ENCODE assay signal across 27 cellular contexts in genomic region chr12:52568111-52568510, GRCh38. TPM values are rescaled to one million over a fixed set of nuclear protein-coding genes. Genes with fewer than 3 reads are reported as not detected.
"Had no signal": no experiment of that assay in that cellular context is flagged by ENCODE, and none has a peak within 500 bp of the region (broad histone marks: within the 10 kb centered on the region; RNA-seq: fewer than 3 reads in every experiment).

No MANE protein-coding gene starts in this region.

- H3K4me3 ChIP-seq: breast epithelium had no signal

- H3K9me3 ChIP-seq: breast epithelium had no signal

- H3K4me1 Mint-ChIP-seq: activated B cell treated with CpG ODN at 0.5 μM for 24 hours; activated CD4-positive, alpha-beta T cell treated with anti-CD3 and anti-CD28 coated beads, Interleukin-2, amount 10 ng/mL, durations not matched to agents 24 days and 14 days; activated CD8-positive, alpha-beta memory T cell treated with anti-CD3 and anti-CD28 coated beads, Interleukin-2, amount 10 ng/mL, durations not matched to agents 7 days and 5 days had no signal

- H3K4me1 ChIP-seq: breast epithelium had no signal

- H3K27ac ChIP-seq: breast epithelium had no signal

- H3K36me3 ChIP-seq: breast epithelium had no signal

- ATAC-seq: activated CD8-positive, alpha-beta memory T cell treated with anti-CD3 and anti-CD28 coated beads, Interleukin-2, amount 10 ng/mL, durations not matched to agents 7 days and 5 days; T-cell had no signal

- H3K27ac Mint-ChIP-seq: activated B cell treated with CpG ODN at 0.5 μM for 24 hours; activated CD4-positive, alpha-beta T cell treated with anti-CD3 and anti-CD28 coated beads, Interleukin-2, amount 10 ng/mL, durations not matched to agents 24 days and 14 days; activated CD8-positive, alpha-beta memory T cell treated with anti-CD3 and anti-CD28 coated beads, Interleukin-2, amount 10 ng/mL, durations not matched to agents 7 days and 5 days; activated naive CD4-positive, alpha-beta T cell treated with anti-CD3 and anti-CD28 coated beads for 36 hours; activated T-cell treated with anti-CD3 and anti-CD28 coated beads, Interleukin-2, amount 50 U/mL, for 24 hours; IgD-negative memory B cell; T-cell had no signal

- DNase-seq: activated B cell treated with CpG ODN at 0.5 μM for 24 hours; activated CD4-positive, alpha-beta T cell treated with anti-CD3 and anti-CD28 coated beads for 1 hour; activated CD4-positive, alpha-beta T cell treated with anti-CD3 and anti-CD28 coated beads, Interleukin-2, amount 10 ng/mL, durations not matched to agents 24 days and 14 days; activated CD4-positive, alpha-beta T cell treated with anti-CD3 and anti-CD28 coated beads, Interleukin-2, amount 50 U/mL, for 48 hours; activated CD8-positive, alpha-beta memory T cell treated with anti-CD3 and anti-CD28 coated beads, Interleukin-2, amount 10 ng/mL, durations not matched to agents 7 days and 5 days; activated gamma-delta T cell; activated naive CD4-positive, alpha-beta T cell treated with anti-CD3 and anti-CD28 coated beads for 36 hours; activated T-cell treated with anti-CD3 and anti-CD28 coated beads, Interleukin-2, amount 50 U/mL, for 24 hours; aorta; KG1; NCI-H1092 treated with DMSO at 0.1 percent for 48 hours; NCI-H1436 treated with DMSO at 0.1 percent for 48 hours; NCI-H187; NCI-H2171; NCI-H2227 treated with DMSO at 0.1 percent for 48 hours; NCI-H446 treated with DMSO at 0.1 percent for 48 hours; NCI-H526; NCI-H82; SIG-M5; T-cell; T-helper 2 cell; T1000 had no signal

- H3K9me3 Mint-ChIP-seq: activated B cell treated with CpG ODN at 0.5 μM for 24 hours; activated CD4-positive, alpha-beta T cell treated with anti-CD3 and anti-CD28 coated beads, Interleukin-2, amount 10 ng/mL, durations not matched to agents 24 days and 14 days; activated naive CD4-positive, alpha-beta T cell treated with anti-CD3 and anti-CD28 coated beads for 36 hours; activated T-cell treated with anti-CD3 and anti-CD28 coated beads, Interleukin-2, amount 50 U/mL, for 24 hours; IgD-negative memory B cell; T-cell had no signal

- H3K4me3 Mint-ChIP-seq: activated B cell treated with CpG ODN at 0.5 μM for 24 hours; activated CD4-positive, alpha-beta T cell treated with anti-CD3 and anti-CD28 coated beads, Interleukin-2, amount 10 ng/mL, durations not matched to agents 24 days and 14 days; activated CD8-positive, alpha-beta memory T cell treated with anti-CD3 and anti-CD28 coated beads, Interleukin-2, amount 10 ng/mL, durations not matched to agents 7 days and 5 days; activated naive CD4-positive, alpha-beta T cell treated with anti-CD3 and anti-CD28 coated beads for 36 hours; activated T-cell treated with anti-CD3 and anti-CD28 coated beads, Interleukin-2, amount 50 U/mL, for 24 hours; IgD-negative memory B cell; T-cell had no signal

- H3K36me3 Mint-ChIP-seq: activated CD8-positive, alpha-beta memory T cell treated with anti-CD3 and anti-CD28 coated beads, Interleukin-2, amount 10 ng/mL, durations not matched to agents 7 days and 5 days; IgD-negative memory B cell; T-cell had no signal

RNA-seq across cellular contexts. Expression of gene KRT74, which starts 5.5 kb away (rescaled TPM):
- total RNA-seq: activated B cell treated with CpG ODN at 0.5 μM for 24 hours; activated CD4-positive, alpha-beta T cell treated with anti-CD3 and anti-CD28 coated beads, Interleukin-2, amount 10 ng/mL, durations not matched to agents 24 days and 14 days; activated CD8-positive, alpha-beta memory T cell treated with anti-CD3 and anti-CD28 coated beads, Interleukin-2, amount 10 ng/mL, durations not matched to agents 7 days and 5 days; activated naive CD4-positive, alpha-beta T cell treated with anti-CD3 and anti-CD28 coated beads for 36 hours; aorta; breast epithelium; MCF 10A; OCI-LY7; RPMI7951 had no signal

RNA-seq across cellular contexts. Expression of gene KRT71, which starts 15.2 kb away (rescaled TPM):
- total RNA-seq: activated B cell treated with CpG ODN at 0.5 μM for 24 hours; activated CD4-positive, alpha-beta T cell treated with anti-CD3 and anti-CD28 coated beads, Interleukin-2, amount 10 ng/mL, durations not matched to agents 24 days and 14 days; activated CD8-positive, alpha-beta memory T cell treated with anti-CD3 and anti-CD28 coated beads, Interleukin-2, amount 10 ng/mL, durations not matched to agents 7 days and 5 days; activated naive CD4-positive, alpha-beta T cell treated with anti-CD3 and anti-CD28 coated beads for 36 hours; aorta; MCF 10A; OCI-LY7; RPMI7951; T-cell had no signal

RNA-seq across cellular contexts. Expression of gene KRT72, which starts 33.2 kb away (rescaled TPM):
- total RNA-seq: activated B cell treated with CpG ODN at 0.5 μM for 24 hours, aorta, breast epithelium, MCF 10A, OCI-LY7, RPMI7951 had no signal

RNA-seq across cellular contexts. Expression of gene KRT5, which starts 47.9 kb away (rescaled TPM):
- total RNA-seq: activated B cell treated with CpG ODN at 0.5 μM for 24 hours; activated CD4-positive, alpha-beta T cell treated with anti-CD3 and anti-CD28 coated beads, Interleukin-2, amount 10 ng/mL, durations not matched to agents 24 days and 14 days; activated CD8-positive, alpha-beta memory T cell treated with anti-CD3 and anti-CD28 coated beads, Interleukin-2, amount 10 ng/mL, durations not matched to agents 7 days and 5 days; activated naive CD4-positive, alpha-beta T cell treated with anti-CD3 and anti-CD28 coated beads for 36 hours; RPMI7951; T-cell had no signal

RNA-seq across cellular contexts. Expression of gene KRT73, which starts 50.2 kb away (rescaled TPM):
- total RNA-seq: activated B cell treated with CpG ODN at 0.5 μM for 24 hours; activated CD4-positive, alpha-beta T cell treated with anti-CD3 and anti-CD28 coated beads, Interleukin-2, amount 10 ng/mL, durations not matched to agents 24 days and 14 days; activated CD8-positive, alpha-beta memory T cell treated with anti-CD3 and anti-CD28 coated beads, Interleukin-2, amount 10 ng/mL, durations not matched to agents 7 days and 5 days; aorta; breast epithelium; MCF 10A; OCI-LY7; RPMI7951 had no signal
